Comparison of ENCODE assay signal across 1 cellular context in the genomic region with DNA sequence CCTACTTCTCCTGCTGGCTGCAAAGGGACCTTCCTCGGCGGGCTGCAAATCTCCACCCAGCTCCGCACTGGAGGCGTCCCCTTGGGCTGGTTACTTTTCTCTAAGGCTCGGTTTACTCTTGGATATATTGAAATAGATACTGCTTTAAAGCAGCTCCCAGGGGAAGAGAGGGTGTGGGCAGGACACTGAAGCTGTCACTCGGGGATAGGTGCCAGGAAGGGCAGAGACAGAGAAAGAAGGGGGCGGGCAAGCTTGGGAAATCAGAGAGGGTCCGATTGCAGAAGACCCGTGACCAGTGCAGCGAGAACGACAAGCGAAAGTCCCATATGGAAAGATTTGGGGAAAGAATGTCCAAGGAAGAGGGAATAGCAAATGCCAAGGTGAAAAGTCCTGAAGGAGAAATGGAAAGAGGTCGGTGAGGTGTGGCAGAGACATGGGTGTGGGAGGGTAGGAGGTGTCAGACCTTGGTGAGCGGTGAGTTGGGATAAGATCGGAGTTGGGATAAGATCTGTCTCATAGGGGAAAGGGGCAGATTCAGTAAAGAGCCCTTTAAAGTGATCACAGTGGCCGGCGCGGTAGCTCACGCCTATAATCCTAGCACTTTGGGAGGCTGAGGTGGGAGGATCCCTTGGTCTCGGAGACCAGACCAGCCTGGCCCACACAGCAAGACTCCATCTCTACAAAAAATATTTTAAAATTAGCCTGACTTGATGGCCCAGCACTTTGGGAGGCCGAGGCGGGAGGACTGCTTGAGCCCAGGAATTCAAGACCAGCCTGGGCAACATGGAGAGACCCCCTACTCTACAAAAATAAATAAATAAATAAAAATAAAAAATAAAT.
TF ChIP-seq lines count a peak whose summit lies in the region.

No MANE protein-coding gene starts in this region.

TF ChIP-seq in K562, 482 proteins besides CTCF, POLR2A, EP300 and RAD21 (continues in another document):
- TF ChIP-seq SIN3B (IDR thresholded peaks at IDR 0.05; ENCODE audit: low read depth): no peak
- no peak for TF ChIP-seq FOSL1 (tag; conservative IDR thresholded peaks at IDR 0.05)
- TF ChIP-seq ZFP30 (CRISPR knock-in tag; IDR thresholded peaks at IDR 0.05; ENCODE audit: borderline replicate concordance): no peak
- TF ChIP-seq KAT2B (IDR thresholded peaks at IDR 0.05; ENCODE audit: low read depth, low read length): no peak
- no peak for TF ChIP-seq ZNF212 (CRISPR knock-in tag; IDR thresholded peaks at IDR 0.05)
- TF ChIP-seq, protein P1, sequence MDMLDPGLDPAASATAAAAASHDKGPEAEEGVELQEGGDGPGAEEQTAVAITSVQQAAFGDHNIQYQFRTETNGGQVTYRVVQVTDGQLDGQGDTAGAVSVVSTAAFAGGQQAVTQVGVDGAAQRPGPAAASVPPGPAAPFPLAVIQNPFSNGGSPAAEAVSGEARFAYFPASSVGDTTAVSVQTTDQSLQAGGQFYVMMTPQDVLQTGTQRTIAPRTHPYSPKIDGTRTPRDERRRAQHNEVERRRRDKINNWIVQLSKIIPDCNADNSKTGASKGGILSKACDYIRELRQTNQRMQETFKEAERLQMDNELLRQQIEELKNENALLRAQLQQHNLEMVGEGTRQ (CRISPR knock-in tag; IDR thresholded peaks at IDR 0.05): no peak
- TF ChIP-seq, protein P2, sequence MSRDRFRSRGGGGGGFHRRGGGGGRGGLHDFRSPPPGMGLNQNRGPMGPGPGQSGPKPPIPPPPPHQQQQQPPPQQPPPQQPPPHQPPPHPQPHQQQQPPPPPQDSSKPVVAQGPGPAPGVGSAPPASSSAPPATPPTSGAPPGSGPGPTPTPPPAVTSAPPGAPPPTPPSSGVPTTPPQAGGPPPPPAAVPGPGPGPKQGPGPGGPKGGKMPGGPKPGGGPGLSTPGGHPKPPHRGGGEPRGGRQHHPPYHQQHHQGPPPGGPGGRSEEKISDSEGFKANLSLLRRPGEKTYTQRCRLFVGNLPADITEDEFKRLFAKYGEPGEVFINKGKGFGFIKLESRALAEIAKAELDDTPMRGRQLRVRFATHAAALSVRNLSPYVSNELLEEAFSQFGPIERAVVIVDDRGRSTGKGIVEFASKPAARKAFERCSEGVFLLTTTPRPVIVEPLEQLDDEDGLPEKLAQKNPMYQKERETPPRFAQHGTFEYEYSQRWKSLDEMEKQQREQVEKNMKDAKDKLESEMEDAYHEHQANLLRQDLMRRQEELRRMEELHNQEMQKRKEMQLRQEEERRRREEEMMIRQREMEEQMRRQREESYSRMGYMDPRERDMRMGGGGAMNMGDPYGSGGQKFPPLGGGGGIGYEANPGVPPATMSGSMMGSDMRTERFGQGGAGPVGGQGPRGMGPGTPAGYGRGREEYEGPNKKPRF (IDR thresholded peaks at IDR 0.05; ENCODE audit: low read depth, low read length): no peak
- 0 out of 2 replicates have a peak, but pooled peaks have one; percentile 28 for TF ChIP-seq DPF2 (IDR thresholded peaks at IDR 0.05)
- no peak for TF ChIP-seq TEAD1 (CRISPR knock-in tag; IDR thresholded peaks at IDR 0.05)
- no peak for TF ChIP-seq ZNF3 (CRISPR knock-in tag; IDR thresholded peaks at IDR 0.05)
- TF ChIP-seq ZNF395 (CRISPR knock-in tag; IDR thresholded peaks at IDR 0.05): no peak
- TF ChIP-seq ZNF121 (CRISPR knock-in tag; conservative IDR thresholded peaks at IDR 0.05): peak; percentile 96
- TF ChIP-seq MCM2 (IDR thresholded peaks at IDR 0.05; ENCODE audit: low read depth): no peak
- 0 out of 6 replicates have a peak, but pooled peaks of 1 of the 3 experiments have one; percentile 28 for TF ChIP-seq ZBTB11 (CRISPR knock-in tag; IDR thresholded peaks at IDR 0.05)
- TF ChIP-seq KDM1A (IDR thresholded peaks at IDR 0.05): peak; percentile 40 to 47; a peak in 2 of 4 replicates
- no peak for TF ChIP-seq SIRT6 (IDR thresholded peaks at IDR 0.05; ENCODE audit: low read depth, low read length)
- TF ChIP-seq FOXA3 (CRISPR knock-in tag; conservative IDR thresholded peaks at IDR 0.05 in 1 of 2, IDR thresholded peaks at IDR 0.05 in 1 of 2): no peak
- no peak for TF ChIP-seq ZC3H8 (IDR thresholded peaks at IDR 0.05)
- no peak for TF ChIP-seq HCFC1 (IDR thresholded peaks at IDR 0.05; ENCODE audit: low read depth, low read length)
- TF ChIP-seq ZNF398 (CRISPR knock-in tag; IDR thresholded peaks at IDR 0.05): no peak
- TF ChIP-seq RAD51 (IDR thresholded peaks at IDR 0.05; ENCODE audit: borderline replicate concordance, low read depth): no peak
- no peak for TF ChIP-seq ZNF174 (CRISPR knock-in tag; IDR thresholded peaks at IDR 0.05)
- no peak for TF ChIP-seq MYNN (IDR thresholded peaks at IDR 0.05)
- TF ChIP-seq MYNN (CRISPR knock-in tag; IDR thresholded peaks at IDR 0.05): no peak
- TF ChIP-seq, protein P3, sequence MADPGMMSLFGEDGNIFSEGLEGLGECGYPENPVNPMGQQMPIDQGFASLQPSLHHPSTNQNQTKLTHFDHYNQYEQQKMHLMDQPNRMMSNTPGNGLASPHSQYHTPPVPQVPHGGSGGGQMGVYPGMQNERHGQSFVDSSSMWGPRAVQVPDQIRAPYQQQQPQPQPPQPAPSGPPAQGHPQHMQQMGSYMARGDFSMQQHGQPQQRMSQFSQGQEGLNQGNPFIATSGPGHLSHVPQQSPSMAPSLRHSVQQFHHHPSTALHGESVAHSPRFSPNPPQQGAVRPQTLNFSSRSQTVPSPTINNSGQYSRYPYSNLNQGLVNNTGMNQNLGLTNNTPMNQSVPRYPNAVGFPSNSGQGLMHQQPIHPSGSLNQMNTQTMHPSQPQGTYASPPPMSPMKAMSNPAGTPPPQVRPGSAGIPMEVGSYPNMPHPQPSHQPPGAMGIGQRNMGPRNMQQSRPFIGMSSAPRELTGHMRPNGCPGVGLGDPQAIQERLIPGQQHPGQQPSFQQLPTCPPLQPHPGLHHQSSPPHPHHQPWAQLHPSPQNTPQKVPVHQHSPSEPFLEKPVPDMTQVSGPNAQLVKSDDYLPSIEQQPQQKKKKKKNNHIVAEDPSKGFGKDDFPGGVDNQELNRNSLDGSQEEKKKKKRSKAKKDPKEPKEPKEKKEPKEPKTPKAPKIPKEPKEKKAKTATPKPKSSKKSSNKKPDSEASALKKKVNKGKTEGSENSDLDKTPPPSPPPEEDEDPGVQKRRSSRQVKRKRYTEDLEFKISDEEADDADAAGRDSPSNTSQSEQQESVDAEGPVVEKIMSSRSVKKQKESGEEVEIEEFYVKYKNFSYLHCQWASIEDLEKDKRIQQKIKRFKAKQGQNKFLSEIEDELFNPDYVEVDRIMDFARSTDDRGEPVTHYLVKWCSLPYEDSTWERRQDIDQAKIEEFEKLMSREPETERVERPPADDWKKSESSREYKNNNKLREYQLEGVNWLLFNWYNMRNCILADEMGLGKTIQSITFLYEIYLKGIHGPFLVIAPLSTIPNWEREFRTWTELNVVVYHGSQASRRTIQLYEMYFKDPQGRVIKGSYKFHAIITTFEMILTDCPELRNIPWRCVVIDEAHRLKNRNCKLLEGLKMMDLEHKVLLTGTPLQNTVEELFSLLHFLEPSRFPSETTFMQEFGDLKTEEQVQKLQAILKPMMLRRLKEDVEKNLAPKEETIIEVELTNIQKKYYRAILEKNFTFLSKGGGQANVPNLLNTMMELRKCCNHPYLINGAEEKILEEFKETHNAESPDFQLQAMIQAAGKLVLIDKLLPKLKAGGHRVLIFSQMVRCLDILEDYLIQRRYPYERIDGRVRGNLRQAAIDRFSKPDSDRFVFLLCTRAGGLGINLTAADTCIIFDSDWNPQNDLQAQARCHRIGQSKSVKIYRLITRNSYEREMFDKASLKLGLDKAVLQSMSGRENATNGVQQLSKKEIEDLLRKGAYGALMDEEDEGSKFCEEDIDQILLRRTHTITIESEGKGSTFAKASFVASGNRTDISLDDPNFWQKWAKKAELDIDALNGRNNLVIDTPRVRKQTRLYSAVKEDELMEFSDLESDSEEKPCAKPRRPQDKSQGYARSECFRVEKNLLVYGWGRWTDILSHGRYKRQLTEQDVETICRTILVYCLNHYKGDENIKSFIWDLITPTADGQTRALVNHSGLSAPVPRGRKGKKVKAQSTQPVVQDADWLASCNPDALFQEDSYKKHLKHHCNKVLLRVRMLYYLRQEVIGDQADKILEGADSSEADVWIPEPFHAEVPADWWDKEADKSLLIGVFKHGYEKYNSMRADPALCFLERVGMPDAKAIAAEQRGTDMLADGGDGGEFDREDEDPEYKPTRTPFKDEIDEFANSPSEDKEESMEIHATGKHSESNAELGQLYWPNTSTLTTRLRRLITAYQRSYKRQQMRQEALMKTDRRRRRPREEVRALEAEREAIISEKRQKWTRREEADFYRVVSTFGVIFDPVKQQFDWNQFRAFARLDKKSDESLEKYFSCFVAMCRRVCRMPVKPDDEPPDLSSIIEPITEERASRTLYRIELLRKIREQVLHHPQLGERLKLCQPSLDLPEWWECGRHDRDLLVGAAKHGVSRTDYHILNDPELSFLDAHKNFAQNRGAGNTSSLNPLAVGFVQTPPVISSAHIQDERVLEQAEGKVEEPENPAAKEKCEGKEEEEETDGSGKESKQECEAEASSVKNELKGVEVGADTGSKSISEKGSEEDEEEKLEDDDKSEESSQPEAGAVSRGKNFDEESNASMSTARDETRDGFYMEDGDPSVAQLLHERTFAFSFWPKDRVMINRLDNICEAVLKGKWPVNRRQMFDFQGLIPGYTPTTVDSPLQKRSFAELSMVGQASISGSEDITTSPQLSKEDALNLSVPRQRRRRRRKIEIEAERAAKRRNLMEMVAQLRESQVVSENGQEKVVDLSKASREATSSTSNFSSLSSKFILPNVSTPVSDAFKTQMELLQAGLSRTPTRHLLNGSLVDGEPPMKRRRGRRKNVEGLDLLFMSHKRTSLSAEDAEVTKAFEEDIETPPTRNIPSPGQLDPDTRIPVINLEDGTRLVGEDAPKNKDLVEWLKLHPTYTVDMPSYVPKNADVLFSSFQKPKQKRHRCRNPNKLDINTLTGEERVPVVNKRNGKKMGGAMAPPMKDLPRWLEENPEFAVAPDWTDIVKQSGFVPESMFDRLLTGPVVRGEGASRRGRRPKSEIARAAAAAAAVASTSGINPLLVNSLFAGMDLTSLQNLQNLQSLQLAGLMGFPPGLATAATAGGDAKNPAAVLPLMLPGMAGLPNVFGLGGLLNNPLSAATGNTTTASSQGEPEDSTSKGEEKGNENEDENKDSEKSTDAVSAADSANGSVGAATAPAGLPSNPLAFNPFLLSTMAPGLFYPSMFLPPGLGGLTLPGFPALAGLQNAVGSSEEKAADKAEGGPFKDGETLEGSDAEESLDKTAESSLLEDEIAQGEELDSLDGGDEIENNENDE (IDR thresholded peaks at IDR 0.05; ENCODE audit: low read depth, low read length): no peak
- TF ChIP-seq RBM25 (IDR thresholded peaks at IDR 0.05; ENCODE audit: low read depth, low read length, severe bottlenecking): peak; percentile 60
- no peak for TF ChIP-seq MTA1 (IDR thresholded peaks at IDR 0.05; ENCODE audit: borderline replicate concordance)
- peak; percentile 9; the same call in 1 of the 2 replicates for TF ChIP-seq GATA2 (CRISPR knock-in tag; IDR thresholded peaks at IDR 0.05)
- TF ChIP-seq, protein P4, sequence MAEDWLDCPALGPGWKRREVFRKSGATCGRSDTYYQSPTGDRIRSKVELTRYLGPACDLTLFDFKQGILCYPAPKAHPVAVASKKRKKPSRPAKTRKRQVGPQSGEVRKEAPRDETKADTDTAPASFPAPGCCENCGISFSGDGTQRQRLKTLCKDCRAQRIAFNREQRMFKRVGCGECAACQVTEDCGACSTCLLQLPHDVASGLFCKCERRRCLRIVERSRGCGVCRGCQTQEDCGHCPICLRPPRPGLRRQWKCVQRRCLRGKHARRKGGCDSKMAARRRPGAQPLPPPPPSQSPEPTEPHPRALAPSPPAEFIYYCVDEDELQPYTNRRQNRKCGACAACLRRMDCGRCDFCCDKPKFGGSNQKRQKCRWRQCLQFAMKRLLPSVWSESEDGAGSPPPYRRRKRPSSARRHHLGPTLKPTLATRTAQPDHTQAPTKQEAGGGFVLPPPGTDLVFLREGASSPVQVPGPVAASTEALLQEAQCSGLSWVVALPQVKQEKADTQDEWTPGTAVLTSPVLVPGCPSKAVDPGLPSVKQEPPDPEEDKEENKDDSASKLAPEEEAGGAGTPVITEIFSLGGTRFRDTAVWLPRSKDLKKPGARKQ (CRISPR knock-in tag; IDR thresholded peaks at IDR 0.05): no peak
- TF ChIP-seq SREBF2 (CRISPR knock-in tag; IDR thresholded peaks at IDR 0.05): no peak
- TF ChIP-seq ZNF134 (CRISPR knock-in tag; conservative IDR thresholded peaks at IDR 0.05): no peak
- no peak for TF ChIP-seq SMAD4 (CRISPR knock-in tag; conservative IDR thresholded peaks at IDR 0.05)
